In genomic region chr4:186758929-186759682, GRCh38 we compare ENCODE assay signal across 1 cellular context.
TF ChIP-seq lines count a peak whose summit lies in the region.

No MANE protein-coding gene starts in this region.

TF ChIP-seq in K562, 482 proteins besides CTCF, POLR2A, EP300 and RAD21 (continued from another document and continues in another):
- TF ChIP-seq RERE (CRISPR knock-in tag; IDR thresholded peaks at IDR 0.05; ENCODE audit: borderline replicate concordance) (no peak), THAP12 (CRISPR knock-in tag; IDR thresholded peaks at IDR 0.05) (no peak), CAMTA2 (CRISPR knock-in tag; conservative IDR thresholded peaks at IDR 0.05) (no peak), CBX3 (IDR thresholded peaks at IDR 0.05; ENCODE audit: borderline replicate concordance in 1 of 2, low read length in 2 of 2) (no peak), SMARCA5 (IDR thresholded peaks at IDR 0.05) (no peak), BRCA1 (IDR thresholded peaks at IDR 0.05) (no peak), BRCA1 (CRISPR knock-in tag; IDR thresholded peaks at IDR 0.05) (no peak), ZNF12 (CRISPR knock-in tag; IDR thresholded peaks at IDR 0.05) (no peak), AFF1 (IDR thresholded peaks at IDR 0.05; ENCODE audit: low read depth in 1 of 2, partially characterized antibody in 2 of 2) (no peak), NCOR1 (IDR thresholded peaks at IDR 0.05) (no peak), RBM25 (IDR thresholded peaks at IDR 0.05; ENCODE audit: low read depth, low read length, severe bottlenecking) (peak; percentile 34), E4F1 (CRISPR knock-in tag; IDR thresholded peaks at IDR 0.05; ENCODE audit: borderline replicate concordance) (no peak), ATF2 (CRISPR knock-in tag; IDR thresholded peaks at IDR 0.05) (no peak), RBM15 (IDR thresholded peaks at IDR 0.05; ENCODE audit: insufficient read depth, low read length) (no peak), ZBTB11 (CRISPR knock-in tag; IDR thresholded peaks at IDR 0.05) (no peak), RHOXF2B (CRISPR knock-in tag; conservative IDR thresholded peaks at IDR 0.05) (no peak), MTA1 (IDR thresholded peaks at IDR 0.05; ENCODE audit: borderline replicate concordance) (no peak), ZNF551 (CRISPR knock-in tag; IDR thresholded peaks at IDR 0.05) (no peak), RFX7 (CRISPR knock-in tag; IDR thresholded peaks at IDR 0.05) (no peak), ZNF445 (CRISPR knock-in tag; IDR thresholded peaks at IDR 0.05; ENCODE audit: low read depth) (no peak), STAT5B (CRISPR knock-in tag; IDR thresholded peaks at IDR 0.05) (no peak), ATF7 (IDR thresholded peaks at IDR 0.05) (peak; percentile 58), TBL1XR1 (IDR thresholded peaks at IDR 0.05; ENCODE audit: low read length in 2 of 2) (no peak), EGR1 (conservative IDR thresholded peaks at IDR 0.05) (peak; percentile 18; the same call in 1 of the 2 replicates), MAFF (IDR thresholded peaks at IDR 0.05; ENCODE audit: low read length) (peak; percentile 10; the same call in 1 of the 2 replicates), MCM2 (IDR thresholded peaks at IDR 0.05; ENCODE audit: low read depth) (no peak), ELF1 (tag; IDR thresholded peaks at IDR 0.05) (peak; percentile 47; the same call in 1 of the 2 replicates), OTX1 (CRISPR knock-in tag; IDR thresholded peaks at IDR 0.05) (no peak), HMGN3 (IDR thresholded peaks at IDR 0.05; ENCODE audit: borderline replicate concordance, extremely low read depth, insufficient read length, low read depth, low read length) (no peak), SMAD1 (IDR thresholded peaks at IDR 0.05; ENCODE audit: low read depth, low read length, partially characterized antibody) (no peak), ZNF197 (CRISPR knock-in tag; IDR thresholded peaks at IDR 0.05; ENCODE audit: low read depth) (no peak), IRF2 (CRISPR knock-in tag; IDR thresholded peaks at IDR 0.05) (no peak), POLR3G (IDR thresholded peaks at IDR 0.05; ENCODE audit: extremely low read depth, insufficient read length, insufficient replicate concordance) (no peak), PCBP2 (IDR thresholded peaks at IDR 0.05; ENCODE audit: low read depth, low read length, poor library complexity, severe bottlenecking) (no peak), ZNF134 (CRISPR knock-in tag; conservative IDR thresholded peaks at IDR 0.05) (no peak), TBP (optimal IDR thresholded peaks at IDR 0.05; ENCODE audit: low read depth, low read length) (peak; percentile 82), HNRNPK (IDR thresholded peaks at IDR 0.05; ENCODE audit: low read depth, low read length, poor library complexity, severe bottlenecking) (no peak), TOE1 (IDR thresholded peaks at IDR 0.05; ENCODE audit: borderline replicate concordance) (no peak), TOE1 (CRISPR knock-in tag; IDR thresholded peaks at IDR 0.05; ENCODE audit: borderline replicate concordance, low read depth) (no peak), SMARCE1 (IDR thresholded peaks at IDR 0.05) (no peak), VEZF1 (CRISPR knock-in tag; IDR thresholded peaks at IDR 0.05) (no peak), NR2C2 (CRISPR knock-in tag; IDR thresholded peaks at IDR 0.05) (no peak), NR2C2 (tag; IDR thresholded peaks at IDR 0.05) (no peak), ELK1 (CRISPR knock-in tag; IDR thresholded peaks at IDR 0.05) (no peak)
